10 cellular contexts compared by ENCODE assay signal in the genomic region with DNA sequence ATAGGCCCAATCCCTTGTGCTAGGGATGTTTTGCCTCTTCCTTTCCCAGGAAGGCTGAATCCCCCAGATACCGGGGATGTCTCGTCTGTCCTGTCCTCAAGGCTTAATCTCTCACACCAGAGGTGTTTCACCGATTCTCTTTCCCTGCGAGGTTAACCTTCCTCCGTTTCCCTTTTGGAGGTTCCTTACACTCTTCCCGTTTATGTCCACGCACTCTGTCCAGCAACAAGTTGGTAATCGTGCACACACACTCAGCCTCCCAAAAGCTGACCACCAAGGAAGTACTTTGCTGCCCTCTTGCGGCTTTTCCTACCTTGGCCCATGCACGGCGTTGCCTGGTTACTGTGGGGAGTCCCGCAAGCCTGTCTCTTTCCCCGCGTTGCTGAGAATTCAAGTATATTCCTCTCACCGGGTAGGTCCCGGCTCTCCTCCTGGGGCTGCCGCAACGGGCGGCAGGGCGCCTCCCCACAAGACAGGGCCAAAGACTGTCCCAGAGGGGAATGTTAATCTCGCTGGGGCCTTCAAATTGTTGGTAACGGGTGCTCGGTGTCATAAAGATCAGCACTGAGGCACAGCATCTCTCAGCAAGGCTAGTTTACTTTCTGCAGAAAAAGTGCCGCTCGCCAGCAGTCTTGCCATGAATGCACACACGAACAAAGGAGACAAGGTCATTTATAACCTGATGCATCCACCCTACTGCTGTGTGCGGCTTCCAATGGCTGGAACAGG. TPM values are rescaled to one million over a fixed set of nuclear protein-coding genes. Genes with fewer than 3 reads are reported as not detected.
A peak's percentile ranks its signal among the peaks of the same experiment; 100 is the strongest.
DNase-seq lines count a peak whose midpoint lies in the region; ATAC-seq and TF ChIP-seq lines count a peak whose summit lies in the region.
"Had no signal": no experiment of that assay in that cellular context is flagged by ENCODE, and none has a peak within 500 bp of the region (broad histone marks: within the 10 kb centered on the region; RNA-seq: fewer than 3 reads in every experiment).

No MANE protein-coding gene starts in this region.

- no peaks in the 10 kb centered on the region for H3K27me3 ChIP-seq in H7 (ENCODE audit: control insufficient read depth, insufficient read depth, low read length)

- no peaks in the 10 kb centered on the region for H3K36me3 Mint-ChIP-seq in T-helper 2 cell treated with Interferon-gamma antibody and Interleukin-4, amounts not matched to agents 5 μg/mL and 100 μg/mL, for 36 hours (ENCODE audit: low read depth)

- H3K9me3 Mint-ChIP-seq in T-helper 2 cell treated with Interferon-gamma antibody and Interleukin-4, amounts not matched to agents 5 μg/mL and 100 μg/mL, for 36 hours, result no peaks in the 10 kb centered on the region

- ATAC-seq in GM21390 (IDR thresholded peaks at IDR 0.05; ENCODE audit: unreplicated experiment), result no peak

- H3K4me1 Mint-ChIP-seq in T-helper 2 cell treated with Interferon-gamma antibody and Interleukin-4, amounts not matched to agents 5 μg/mL and 100 μg/mL, for 36 hours (ENCODE audit: low read depth), result no peaks in the 10 kb centered on the region
- H3K4me1 Mint-ChIP-seq: activated B cell treated with CpG ODN at 0.5 μM for 24 hours had no signal

- H3K27me3 Mint-ChIP-seq in T-helper 2 cell treated with Interferon-gamma antibody and Interleukin-4, amounts not matched to agents 5 μg/mL and 100 μg/mL, for 36 hours (ENCODE audit: low read depth), result no peaks in the 10 kb centered on the region

- H3K4me3 ChIP-seq in H7 (ENCODE audit: insufficient read depth, low read depth, low read length) (no peak overlapping the region), foreskin fibroblast (ENCODE audit: low read depth in 1 of 2, low read length in 2 of 2) (no peak overlapping the region)

- no peak overlapping the region for H3K27ac Mint-ChIP-seq in T-helper 2 cell treated with Interferon-gamma antibody and Interleukin-4, amounts not matched to agents 5 μg/mL and 100 μg/mL, for 36 hours
- H3K27ac Mint-ChIP-seq: activated B cell treated with CpG ODN at 0.5 μM for 24 hours had no signal

- no peaks in the 10 kb centered on the region for H3K36me3 ChIP-seq in H7 (replicated peaks; ENCODE audit: control insufficient read depth, insufficient read depth, low read length)

- TF ChIP-seq CTCF in foreskin fibroblast (IDR thresholded peaks at IDR 0.05; ENCODE audit: low read depth, low read length), result peak; percentile 36

- peak; percentile 50 for DNase-seq in AG08395 (ENCODE audit: low spot score)
- peak; percentile 63 for DNase-seq in H7
- DNase-seq in RPMI8226, result peak; percentile 62
- DNase-seq in foreskin fibroblast, result peak in 1 of 2 donors; percentile 37
- DNase-seq in activated CD8-positive, alpha-beta memory T cell treated with anti-CD3 and anti-CD28 coated beads, Interleukin-2, amount 50 U/mL, for 4 hours, result no peak
- no peak for DNase-seq in T-helper 2 cell treated with Interferon-gamma antibody and Interleukin-4, amounts not matched to agents 5 μg/mL and 100 μg/mL, for 36 hours (ENCODE audit: low spot score)
- DNase-seq in NCI-H2196 (lab: John Stamatoyannopoulos, UW; ENCODE audit: unreplicated experiment), result no peak
- DNase-seq: activated B cell treated with CpG ODN at 0.5 μM for 24 hours, cortex of kidney had no signal

- H3K4me3 Mint-ChIP-seq in T-helper 2 cell treated with Interferon-gamma antibody and Interleukin-4, amounts not matched to agents 5 μg/mL and 100 μg/mL, for 36 hours, result no peak overlapping the region
- H3K4me3 Mint-ChIP-seq: activated B cell treated with CpG ODN at 0.5 μM for 24 hours had no signal

RNA-seq across cellular contexts. Expression of a gene that starts 36.7 kb away (rescaled TPM):
- 2.0 and 2.7 TPM in 2 replicates for total RNA-seq in H7 (2014; rRNA removed; shearing (Covaris generic))
- total RNA-seq: activated B cell treated with CpG ODN at 0.5 μM for 24 hours had no signal

RNA-seq across cellular contexts. Expression of a gene that starts 47.4 kb away (rescaled TPM):
- total RNA-seq in H7 (2014; rRNA removed; shearing (Covaris generic)), result not detected in 2 replicates
- total RNA-seq: activated B cell treated with CpG ODN at 0.5 μM for 24 hours had no signal

Comparison
In these comparisons a context has a peak if more than half of its experiments do, and no peak if none do; other contexts are left out.
1. DNase-seq: peak in AG08395 (single experiment), H7 (single experiment) and RPMI8226 (single experiment); none in activated CD8-positive, alpha-beta memory T cell treated with anti-CD3 and anti-CD28 coated beads, Interleukin-2, amount 50 U/mL, for 4 hours (single experiment), T-helper 2 cell treated with Interferon-gamma antibody and Interleukin-4, amounts not matched to agents 5 μg/mL and 100 μg/mL, for 36 hours (single experiment) and NCI-H2196 (single experiment).